8 cellular contexts compared by ENCODE assay signal in the genomic region with DNA sequence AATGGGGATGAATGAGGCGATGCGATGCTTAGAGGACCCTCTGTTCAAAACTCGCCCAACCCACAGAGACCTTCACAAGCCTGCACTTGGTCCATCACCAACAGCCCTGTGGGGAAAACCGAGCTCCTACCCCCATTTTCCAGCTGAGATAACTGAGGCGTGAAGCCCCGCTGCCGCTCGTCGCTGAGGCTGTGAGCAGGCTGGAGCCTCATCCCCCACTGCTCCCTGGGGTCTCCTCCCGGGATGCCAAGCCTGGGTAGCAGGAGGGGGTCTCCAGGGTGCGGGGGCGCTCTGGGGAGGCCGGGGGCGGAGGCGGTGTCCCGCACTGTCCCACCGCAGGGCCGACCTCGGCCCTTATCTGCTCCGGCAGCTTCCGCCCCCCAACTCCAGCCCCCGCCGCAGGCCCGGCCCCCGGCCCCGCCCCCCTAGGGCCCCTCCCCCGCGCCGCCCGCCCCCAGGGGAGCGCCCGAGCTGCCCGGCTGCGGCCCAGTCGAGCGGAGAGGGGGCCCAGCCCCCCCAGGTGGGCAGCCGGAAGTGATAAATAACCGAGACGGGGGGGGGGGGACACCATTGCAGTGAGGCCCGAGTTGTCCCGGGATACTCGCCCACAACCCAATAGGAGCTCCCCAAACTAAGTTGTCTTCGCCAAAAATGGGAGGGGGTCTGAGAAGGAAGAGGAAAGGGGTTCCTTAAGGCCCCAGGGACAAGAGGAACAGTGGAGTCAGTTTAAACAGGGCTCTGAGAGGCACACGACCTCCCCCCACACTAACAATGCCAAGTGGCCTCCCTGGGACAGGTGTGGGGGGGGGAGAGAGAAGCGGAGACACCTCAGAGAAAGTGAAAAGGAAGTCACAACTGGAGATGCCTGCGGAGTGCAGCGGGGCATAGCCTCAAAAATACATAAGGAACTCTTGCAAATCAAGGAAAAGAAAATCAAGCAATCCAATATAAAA. TPM values are rescaled to one million over a fixed set of nuclear protein-coding genes. Genes with fewer than 3 reads are reported as not detected.
DNase-seq lines count a peak whose midpoint lies in the region; ATAC-seq lines count a peak whose summit lies in the region.

No MANE protein-coding gene starts in this region.

- peaks cover 8% of the 10 kb centered on the region; the same call in 1 of the 2 replicates for H3K4me1 ChIP-seq in SJCRH30
- H3K4me1 ChIP-seq in urinary bladder (ENCODE audit: insufficient read depth): no peaks in the 10 kb centered on the region

- ATAC-seq in HG02852 (IDR thresholded peaks at IDR 0.05; ENCODE audit: unreplicated experiment) (peak; percentile 48), memory B cell (ENCODE audit: low read depth) (peak; percentile 71)

- peaks cover 15% of the 10 kb centered on the region for H3K4me1 Mint-ChIP-seq in activated CD4-positive, alpha-beta T cell treated with anti-CD3 and anti-CD28 coated beads, Interleukin-2, amount 10 ng/mL, durations not matched to agents 24 days and 14 days
- H3K4me1 Mint-ChIP-seq in memory B cell: peaks cover 34% of the 10 kb centered on the region

- intact Hi-C loops in activated CD4-positive, alpha-beta T cell treated with anti-CD3 and anti-CD28 coated beads, Interleukin-2, amount 10 ng/mL, durations not matched to agents 24 days and 14 days (cut with micrococcal nuclease): no loop called here

- H3K9me3 ChIP-seq in SJCRH30 (replicated peaks): no peaks in the 10 kb centered on the region

- H3K27me3 ChIP-seq in SJCRH30: no peaks in the 10 kb centered on the region

- H3K27ac ChIP-seq in SJCRH30 (no peak overlapping the region), cingulate gyrus (ENCODE audit: low read depth, low read length) (peak overlapping the region; percentile 60), urinary bladder (ENCODE audit: low read depth) (peak overlapping the region; percentile 48)

- H3K9me3 Mint-ChIP-seq in activated CD4-positive, alpha-beta T cell treated with anti-CD3 and anti-CD28 coated beads, Interleukin-2, amount 10 ng/mL, durations not matched to agents 24 days and 14 days: no peaks in the 10 kb centered on the region
- H3K9me3 Mint-ChIP-seq in memory B cell: no peaks in the 10 kb centered on the region

- no peaks in the 10 kb centered on the region for H3K27me3 Mint-ChIP-seq in activated CD4-positive, alpha-beta T cell treated with anti-CD3 and anti-CD28 coated beads, Interleukin-2, amount 10 ng/mL, durations not matched to agents 24 days and 14 days
- H3K27me3 Mint-ChIP-seq in memory B cell: no peaks in the 10 kb centered on the region

- H3K36me3 Mint-ChIP-seq in activated CD4-positive, alpha-beta T cell treated with anti-CD3 and anti-CD28 coated beads, Interleukin-2, amount 10 ng/mL, durations not matched to agents 24 days and 14 days (ENCODE audit: low read depth): no peaks in the 10 kb centered on the region
- H3K36me3 Mint-ChIP-seq in memory B cell: no peaks in the 10 kb centered on the region

- DNase-seq in activated CD4-positive, alpha-beta T cell treated with anti-CD3 and anti-CD28 coated beads, Interleukin-2, amount 10 ng/mL, durations not matched to agents 24 days and 14 days: peak; percentile 79
- no peak for DNase-seq in activated CD4-positive, alpha-beta T cell treated with anti-CD3 and anti-CD28 coated beads for 48 hours
- peak in 1 of 2 experiments; percentile 45 for DNase-seq in SJCRH30
- peak in 1 of 2 donors; percentile 50 for DNase-seq in memory B cell (ENCODE audit: low spot score in 2 of 2)
- no peak for DNase-seq in AML-193 (lab: John Stamatoyannopoulos, UW)

- peak overlapping the region; percentile 78 for H3K4me3 Mint-ChIP-seq in activated CD4-positive, alpha-beta T cell treated with anti-CD3 and anti-CD28 coated beads, Interleukin-2, amount 10 ng/mL, durations not matched to agents 24 days and 14 days
- H3K4me3 Mint-ChIP-seq in memory B cell: peak overlapping the region; percentile 90

- H3K36me3 ChIP-seq in SJCRH30 (no peaks in the 10 kb centered on the region), urinary bladder (ENCODE audit: insufficient read depth) (no peaks in the 10 kb centered on the region)

- H3K4me3 ChIP-seq in SJCRH30 (peak overlapping the region; percentile 58), urinary bladder (ENCODE audit: low read depth, low read length) (peak overlapping the region; percentile 60)

- WGBS in urinary bladder: 5% methylated on average over 47 of the region's 47 CpGs

- H3K27ac Mint-ChIP-seq in activated CD4-positive, alpha-beta T cell treated with anti-CD3 and anti-CD28 coated beads, Interleukin-2, amount 10 ng/mL, durations not matched to agents 24 days and 14 days: peak overlapping the region; percentile 80
- peak overlapping the region; percentile 87 for H3K27ac Mint-ChIP-seq in memory B cell

RNA-seq across cellular contexts. Expression of gene SLC39A13, which starts 8.3 kb away (rescaled TPM):
- 13.2 and 13.3 TPM in 2 replicates for total RNA-seq in activated CD4-positive, alpha-beta T cell treated with anti-CD3 and anti-CD28 coated beads, Interleukin-2, amount 10 ng/mL, durations not matched to agents 24 days and 14 days
- total RNA-seq in SJCRH30 (2014; rRNA removed; shearing (Covaris generic)): 17.3 and 24.4 TPM in 2 replicates
- total RNA-seq in urinary bladder: 30.3 TPM
- polyA plus RNA-seq in urinary bladder: 73.9 TPM

RNA-seq across cellular contexts. Expression of gene SPI1, which starts 21.8 kb away (rescaled TPM):
- total RNA-seq in activated CD4-positive, alpha-beta T cell treated with anti-CD3 and anti-CD28 coated beads, Interleukin-2, amount 10 ng/mL, durations not matched to agents 24 days and 14 days: not detected in 2 replicates
- not detected in 2 replicates for total RNA-seq in SJCRH30 (2014; rRNA removed; shearing (Covaris generic))
- 5.2 TPM for total RNA-seq in urinary bladder
- 21.0 TPM for polyA plus RNA-seq in urinary bladder

RNA-seq across cellular contexts. Expression of gene PSMC3, which starts 26.1 kb away (rescaled TPM):
- 230 and 234 TPM in 2 replicates for total RNA-seq in activated CD4-positive, alpha-beta T cell treated with anti-CD3 and anti-CD28 coated beads, Interleukin-2, amount 10 ng/mL, durations not matched to agents 24 days and 14 days
- total RNA-seq in SJCRH30 (2014; rRNA removed; shearing (Covaris generic)): 236 and 258 TPM in 2 replicates
- 60.1 TPM for total RNA-seq in urinary bladder
- polyA plus RNA-seq in urinary bladder: 177 TPM

RNA-seq across cellular contexts. Expression of gene MYBPC3, which starts 47.6 kb away (rescaled TPM):
- not detected in 2 replicates for total RNA-seq in activated CD4-positive, alpha-beta T cell treated with anti-CD3 and anti-CD28 coated beads, Interleukin-2, amount 10 ng/mL, durations not matched to agents 24 days and 14 days
- not detected in 2 replicates for total RNA-seq in SJCRH30 (2014; rRNA removed; shearing (Covaris generic))
- not detected for total RNA-seq in urinary bladder
- 0.03 TPM for polyA plus RNA-seq in urinary bladder

RNA-seq across cellular contexts. Expression of gene RAPSN, which starts 48.8 kb away (rescaled TPM):
- 0.42 and 1.0 TPM in 2 replicates for total RNA-seq in activated CD4-positive, alpha-beta T cell treated with anti-CD3 and anti-CD28 coated beads, Interleukin-2, amount 10 ng/mL, durations not matched to agents 24 days and 14 days
- total RNA-seq in SJCRH30 (2014; rRNA removed; shearing (Covaris generic)): 91.3 and 93.5 TPM in 2 replicates
- 3.0 TPM for total RNA-seq in urinary bladder
- 0.05 TPM for polyA plus RNA-seq in urinary bladder
